9 cellular contexts compared by ENCODE assay signal in the genomic region with DNA sequence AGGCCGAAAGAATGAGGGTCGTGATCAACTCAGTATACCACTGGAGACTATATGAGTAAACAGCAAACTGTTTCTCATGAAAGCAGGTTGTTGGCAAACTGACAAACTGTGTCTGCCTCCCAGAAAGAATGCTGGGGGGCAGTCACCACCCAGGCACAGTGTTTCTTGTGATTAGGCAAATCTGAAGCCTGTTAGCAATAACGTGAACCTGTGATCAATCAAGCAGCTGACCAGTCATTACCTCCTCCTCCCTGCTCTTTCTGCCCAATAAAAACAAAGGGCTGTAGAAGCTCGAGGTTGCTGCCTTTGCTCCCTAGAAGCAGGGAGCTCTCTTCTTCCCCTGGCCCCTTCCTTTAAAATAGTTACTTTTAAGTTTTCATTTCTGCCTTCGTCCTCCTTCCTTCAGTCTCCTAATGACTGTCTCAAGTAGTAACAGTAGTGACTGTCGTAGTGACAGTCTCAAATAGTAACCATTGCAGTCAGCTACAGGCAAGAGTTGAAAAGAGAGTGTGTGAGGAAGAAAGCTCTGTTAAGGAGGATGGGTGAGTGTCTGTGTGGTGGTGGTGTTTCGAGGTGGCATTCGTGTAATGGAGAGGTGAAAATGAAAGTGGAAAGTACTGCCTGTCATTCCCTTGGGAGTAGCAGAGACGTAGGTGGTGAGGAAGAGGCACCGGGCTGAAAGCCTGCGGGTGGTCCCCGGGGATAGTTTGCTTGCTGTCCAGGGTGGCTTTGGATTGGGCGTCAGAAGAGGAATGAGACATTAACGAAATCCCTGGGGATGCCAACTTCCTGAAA. TPM values are rescaled to one million over a fixed set of nuclear protein-coding genes. Genes with fewer than 3 reads are reported as not detected.
DNase-seq lines count a peak whose midpoint lies in the region; ATAC-seq and TF ChIP-seq lines count a peak whose summit lies in the region.
"Had no signal": no experiment of that assay in that cellular context is flagged by ENCODE, and none has a peak within 500 bp of the region (broad histone marks: within the 10 kb centered on the region; RNA-seq: fewer than 3 reads in every experiment).

No MANE protein-coding gene starts in this region.

- H3K4me1 ChIP-seq in SJCRH30 (no peaks in the 10 kb centered on the region), liver (ENCODE audit: control insufficient read depth in 4 of 4, insufficient read depth in 4 of 4, low read length in 3 of 4) (peaks cover 0 to 6% (median 0%) of the 10 kb centered on the region in 4 donors), hepatocyte (ENCODE audit: insufficient read depth) (peaks cover 3% of the 10 kb centered on the region)

- no peaks in the 10 kb centered on the region for H3K9me3 Mint-ChIP-seq in endothelial cell (ENCODE audit: unreplicated experiment)
- H3K9me3 Mint-ChIP-seq: natural killer cell treated with Interleukin-12 subunit alpha and Interleukin-12 subunit beta and Interleukin-15 and Interleukin-18, amount 100 ng/mL, for 72 hours had no signal

- H3K9ac ChIP-seq in liver (ENCODE audit: low read depth in 1 of 2, low read length in 2 of 2), result peak overlapping the region in 1 of 2 donors; percentile 32

- H3K36me3 ChIP-seq in SJCRH30 (no peaks in the 10 kb centered on the region), liver (ENCODE audit: control insufficient read depth in 4 of 4, insufficient read depth in 3 of 4, low read depth in 1 of 4, low read length in 3 of 4) (no peaks in the 10 kb centered on the region), hepatocyte (replicated peaks; ENCODE audit: insufficient read depth, low read depth) (no peaks in the 10 kb centered on the region)

- DNase-seq in SJCRH30 (no peak), G401 (ENCODE audit: low spot score) (no peak), AML-193 (lab: John Stamatoyannopoulos, UW) (no peak), endothelial cell (ENCODE audit: low spot score) (no peak), hepatocyte (ENCODE audit: low spot score) (no peak)

- TF ChIP-seq CTCF in liver (IDR thresholded peaks at IDR 0.05; ENCODE audit: low read depth, low read length, missing input control) (no peak), endothelial cell (IDR thresholded peaks at IDR 0.05; ENCODE audit: unreplicated experiment) (no peak), hepatocyte (IDR thresholded peaks at IDR 0.05; ENCODE audit: poor library complexity) (no peak)

- H3K9me2 ChIP-seq in hepatocyte (replicated peaks; ENCODE audit: insufficient read depth), result no peaks in the 10 kb centered on the region

- ATAC-seq in GM18870 (IDR thresholded peaks at IDR 0.05; ENCODE audit: unreplicated experiment) (peak; percentile 52), HG02885 (IDR thresholded peaks at IDR 0.05; ENCODE audit: poor library complexity, unreplicated experiment) (peak; percentile 58)

- H3K9me3 ChIP-seq in SJCRH30 (replicated peaks) (no peaks in the 10 kb centered on the region), liver (ENCODE audit: control insufficient read depth in 4 of 4, low read length in 3 of 4) (no peaks in the 10 kb centered on the region), hepatocyte (ENCODE audit: low read depth) (no peaks in the 10 kb centered on the region)

- H3K27ac Mint-ChIP-seq in endothelial cell (ENCODE audit: unreplicated experiment), result no peak overlapping the region
- H3K27ac Mint-ChIP-seq: natural killer cell treated with Interleukin-12 subunit alpha and Interleukin-12 subunit beta and Interleukin-15 and Interleukin-18, amount 100 ng/mL, for 72 hours had no signal

- H3K4me1 Mint-ChIP-seq in endothelial cell (ENCODE audit: unreplicated experiment), result peaks cover 3% of the 10 kb centered on the region

- in situ Hi-C loops in G401 (cut with HindIII; ENCODE audit: low sequenced_read_pairs), result no loop called here

- peak overlapping the region; percentile 12; the same call in 1 of the 2 replicates for H3K4me3 ChIP-seq in SJCRH30
- H3K4me3 ChIP-seq in liver (ENCODE audit: low read depth in 1 of 3, low read length in 3 of 3), result peak overlapping the region; percentile 2 to 32 (median 7)
- H3K4me3 ChIP-seq in hepatocyte, result no peak overlapping the region

- H3K79me2 ChIP-seq in hepatocyte, result no peaks in the 10 kb centered on the region

- H3K4me3 Mint-ChIP-seq in endothelial cell (ENCODE audit: unreplicated experiment), result no peak overlapping the region
- H3K4me3 Mint-ChIP-seq: natural killer cell treated with Interleukin-12 subunit alpha and Interleukin-12 subunit beta and Interleukin-15 and Interleukin-18, amount 100 ng/mL, for 72 hours had no signal

- H3K27me3 Mint-ChIP-seq in endothelial cell (ENCODE audit: unreplicated experiment), result no peaks in the 10 kb centered on the region

- H3K27ac ChIP-seq in SJCRH30, result no peak overlapping the region
- no peak overlapping the region for H3K27ac ChIP-seq in liver (ENCODE audit: low read depth in 1 of 2, low read length in 2 of 2)
- no peak overlapping the region for H3K27ac ChIP-seq in hepatocyte

- no peaks in the 10 kb centered on the region for H3K36me3 Mint-ChIP-seq in endothelial cell (ENCODE audit: low read depth, unreplicated experiment)
- H3K36me3 Mint-ChIP-seq: natural killer cell treated with Interleukin-12 subunit alpha and Interleukin-12 subunit beta and Interleukin-15 and Interleukin-18, amount 100 ng/mL, for 72 hours had no signal

- no peaks in the 10 kb centered on the region; the same call in 1 of the 2 replicates for H3K27me3 ChIP-seq in SJCRH30
- no peaks in the 10 kb centered on the region for H3K27me3 ChIP-seq in liver (ENCODE audit: control insufficient read depth in 4 of 4, insufficient read depth in 4 of 4, low read length in 3 of 4)
- H3K27me3 ChIP-seq in hepatocyte, result no peaks in the 10 kb centered on the region

- no peak overlapping the region for H2AFZ ChIP-seq in hepatocyte

- WGBS in liver, result 52% methylated on average over 14 of the region's 14 CpGs
- 66% methylated on average over 14 of the region's 14 CpGs for WGBS in hepatocyte (ENCODE audit: low lambda C conversion rate, missing lambda C conversion rate)

- H3K4me2 ChIP-seq in hepatocyte, result no peak overlapping the region

- TF ChIP-seq RAD21 in liver (IDR thresholded peaks at IDR 0.05), result no peak

- H4K20me1 ChIP-seq in hepatocyte (ENCODE audit: insufficient read depth, poor library complexity, severe bottlenecking), result no peaks in the 10 kb centered on the region

TF ChIP-seq in liver, 16 proteins besides CTCF, POLR2A, EP300 and RAD21:
- TF ChIP-seq TAF1 (conservative IDR thresholded peaks at IDR 0.05) (no peak), NR2F2 (IDR thresholded peaks at IDR 0.05) (no peak), GABPA (IDR thresholded peaks at IDR 0.05 in 1 of 2, conservative IDR thresholded peaks at IDR 0.05 in 1 of 2) (no peak), FOXA2 (IDR thresholded peaks at IDR 0.05) (no peak), YY1 (IDR thresholded peaks at IDR 0.05) (no peak), HNF4A (conservative IDR thresholded peaks at IDR 0.05) (no peak), RXRA (IDR thresholded peaks at IDR 0.05) (no peak)
- TF ChIP-seq, protein P1, sequence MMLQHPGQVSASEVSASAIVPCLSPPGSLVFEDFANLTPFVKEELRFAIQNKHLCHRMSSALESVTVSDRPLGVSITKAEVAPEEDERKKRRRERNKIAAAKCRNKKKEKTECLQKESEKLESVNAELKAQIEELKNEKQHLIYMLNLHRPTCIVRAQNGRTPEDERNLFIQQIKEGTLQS (IDR thresholded peaks at IDR 0.05), result no peak
- TF ChIP-seq, protein P2, sequence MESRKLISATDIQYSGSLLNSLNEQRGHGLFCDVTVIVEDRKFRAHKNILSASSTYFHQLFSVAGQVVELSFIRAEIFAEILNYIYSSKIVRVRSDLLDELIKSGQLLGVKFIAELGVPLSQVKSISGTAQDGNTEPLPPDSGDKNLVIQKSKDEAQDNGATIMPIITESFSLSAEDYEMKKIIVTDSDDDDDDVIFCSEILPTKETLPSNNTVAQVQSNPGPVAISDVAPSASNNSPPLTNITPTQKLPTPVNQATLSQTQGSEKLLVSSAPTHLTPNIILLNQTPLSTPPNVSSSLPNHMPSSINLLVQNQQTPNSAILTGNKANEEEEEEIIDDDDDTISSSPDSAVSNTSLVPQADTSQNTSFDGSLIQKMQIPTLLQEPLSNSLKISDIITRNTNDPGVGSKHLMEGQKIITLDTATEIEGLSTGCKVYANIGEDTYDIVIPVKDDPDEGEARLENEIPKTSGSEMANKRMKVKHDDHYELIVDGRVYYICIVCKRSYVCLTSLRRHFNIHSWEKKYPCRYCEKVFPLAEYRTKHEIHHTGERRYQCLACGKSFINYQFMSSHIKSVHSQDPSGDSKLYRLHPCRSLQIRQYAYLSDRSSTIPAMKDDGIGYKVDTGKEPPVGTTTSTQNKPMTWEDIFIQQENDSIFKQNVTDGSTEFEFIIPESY (IDR thresholded peaks at IDR 0.05), result no peak

RNA-seq across cellular contexts. Expression of gene HHAT, which starts 14.5 kb away (rescaled TPM):
- 5.0 and 5.1 TPM in 2 replicates for total RNA-seq in SJCRH30 (2014; rRNA removed; shearing (Covaris generic))
- total RNA-seq in liver, result 1 to 10 TPM; 1.7 to 2.2 TPM
- 1 to 10 TPM; 1.3 to 1.5 TPM for polyA plus RNA-seq in liver
- total RNA-seq in G401 (2014; rRNA removed; shearing (Covaris generic)), result 7.2 and 12.6 TPM in 2 replicates
- 6.0 TPM for total RNA-seq in endothelial cell (ENCODE audit: unreplicated experiment)
- total RNA-seq in hepatocyte, result 6.3 and 9.4 TPM in 2 replicates
- polyA plus RNA-seq in hepatocyte, result 3.9 and 5.3 TPM in 2 replicates
